In genomic region chr13:103403148-103403740, GRCh38 we compare ENCODE assay signal across 1 cellular context.
TF ChIP-seq lines count a peak whose summit lies in the region.

No MANE protein-coding gene starts in this region.

TF ChIP-seq in WTC11, 78 proteins besides CTCF, POLR2A, EP300 and RAD21 (continued from another document):
- no peak for TF ChIP-seq MYBL2 (CRISPR knock-in tag; IDR thresholded peaks at IDR 0.05)
- TF ChIP-seq ATF3 (CRISPR knock-in tag; conservative IDR thresholded peaks at IDR 0.05): no peak
TF ChIP-seq in WTC11: peak in this region for 0.
